ENCODE assay signal across 18 cellular contexts in genomic region chr14:83217492-83217891, GRCh38.
DNase-seq lines count a peak whose midpoint lies in the region; FAIRE-seq and TF ChIP-seq lines count a peak whose summit lies in the region.
"Had no signal": no experiment of that assay in that cellular context is flagged by ENCODE, and none has a peak within 500 bp of the region (broad histone marks: within the 10 kb centered on the region; RNA-seq: fewer than 3 reads in every experiment).

No MANE protein-coding gene starts in this region.

- H3K9me3 ChIP-seq in sigmoid colon, result no peaks in the 10 kb centered on the region
- H3K9me3 ChIP-seq: body of pancreas, SJCRH30 had no signal

- H3K27ac ChIP-seq in sigmoid colon, result no peak overlapping the region
- H3K27ac ChIP-seq: body of pancreas, KMS-11, SJCRH30 had no signal

- TF ChIP-seq POLR2A in sigmoid colon (IDR thresholded peaks at IDR 0.05) (no peak), H54 (IDR thresholded peaks at IDR 0.05; ENCODE audit: low read depth, low read length) (no peak)

- TF ChIP-seq CTCF in HFFc6 (IDR thresholded peaks at IDR 0.05) (no peak; the same call in 1 of the 2 replicates), sigmoid colon (IDR thresholded peaks at IDR 0.05) (no peak)

- peaks cover 40% of the 10 kb centered on the region for H3K9me3 Mint-ChIP-seq in HFFc6

- H3K4me1 ChIP-seq in sigmoid colon, result no peaks in the 10 kb centered on the region
- H3K4me1 ChIP-seq: body of pancreas, SJCRH30 had no signal

- intact Hi-C loops in sigmoid colon (cut with DNase I), result no loop called here

- no peaks in the 10 kb centered on the region for H3K27me3 ChIP-seq in sigmoid colon
- H3K27me3 ChIP-seq: body of pancreas, SJCRH30 had no signal

- no peak for FAIRE-seq in H54 (lab: Jason Lieb, UNC)
- FAIRE-seq: endothelial cell of umbilical vein had no signal

- no peaks in the 10 kb centered on the region for H3K36me3 Mint-ChIP-seq in HFFc6 (ENCODE audit: low read depth)
- H3K36me3 Mint-ChIP-seq: immature natural killer cell had no signal

- H3K4me3 Mint-ChIP-seq in HFFc6, result no peak overlapping the region
- H3K4me3 Mint-ChIP-seq: activated T-cell treated with anti-CD3 and anti-CD28 coated beads, Interleukin-2, amount 50 U/mL, for 72 hours; B cell; immature natural killer cell; natural killer cell had no signal

- no peak overlapping the region for H3K4me3 ChIP-seq in sigmoid colon
- H3K4me3 ChIP-seq: body of pancreas, SJCRH30 had no signal

- DNase-seq in A172 (ENCODE audit: low spot score) (peak; percentile 13), HFFc6 (peak; percentile 62), astrocyte of the hippocampus (ENCODE audit: low read depth, low spot score) (peak; percentile 88), iris pigment epithelial cell (ENCODE audit: low read depth) (peak; percentile 94), sigmoid colon (no peak), NK-92 (lab: John Stamatoyannopoulos, UW; ENCODE audit: unreplicated experiment) (no peak), H54 (ENCODE audit: insufficient read length, low spot score) (no peak), activated T-cell treated with anti-CD3 and anti-CD28 coated beads for 4 hours (no peak)
- DNase-seq: activated CD4-positive, alpha-beta T cell treated with anti-CD3 and anti-CD28 coated beads for 1 hour; activated T-cell treated with anti-CD3 and anti-CD28 coated beads, Interleukin-2, amount 50 U/mL, for 72 hours; body of pancreas; immature natural killer cell; natural killer cell; stimulated activated CD8-positive, alpha-beta memory T cell treated with anti-CD3 and anti-CD28 coated beads, Interleukin-4, amount 100 ng/mL, for 48 hours had no signal

- no peaks in the 10 kb centered on the region for H3K4me1 Mint-ChIP-seq in HFFc6 (ENCODE audit: low read depth)
- H3K4me1 Mint-ChIP-seq: B cell, immature natural killer cell, natural killer cell had no signal

- no peaks in the 10 kb centered on the region for H3K36me3 ChIP-seq in sigmoid colon
- H3K36me3 ChIP-seq: SJCRH30 had no signal

- no peak overlapping the region for H3K27ac Mint-ChIP-seq in HFFc6
- H3K27ac Mint-ChIP-seq: activated T-cell treated with anti-CD3 and anti-CD28 coated beads, Interleukin-2, amount 50 U/mL, for 72 hours; B cell; immature natural killer cell; natural killer cell had no signal

- H3K27me3 Mint-ChIP-seq in HFFc6 (ENCODE audit: insufficient read depth), result no peaks in the 10 kb centered on the region
- H3K27me3 Mint-ChIP-seq: B cell had no signal

- no peak for TF ChIP-seq EP300 in sigmoid colon (IDR thresholded peaks at IDR 0.05)

Comparison
In these comparisons a context has a peak if more than half of its experiments do, and no peak if none do; other contexts are left out.
1. DNase-seq: peak in A172 (single experiment), HFFc6 (single experiment), astrocyte of the hippocampus (single experiment) and iris pigment epithelial cell (single experiment); none in sigmoid colon (single experiment), NK-92 (single experiment), H54 (single experiment) and activated T-cell treated with anti-CD3 and anti-CD28 coated beads for 4 hours (single experiment).